In the genomic region with DNA sequence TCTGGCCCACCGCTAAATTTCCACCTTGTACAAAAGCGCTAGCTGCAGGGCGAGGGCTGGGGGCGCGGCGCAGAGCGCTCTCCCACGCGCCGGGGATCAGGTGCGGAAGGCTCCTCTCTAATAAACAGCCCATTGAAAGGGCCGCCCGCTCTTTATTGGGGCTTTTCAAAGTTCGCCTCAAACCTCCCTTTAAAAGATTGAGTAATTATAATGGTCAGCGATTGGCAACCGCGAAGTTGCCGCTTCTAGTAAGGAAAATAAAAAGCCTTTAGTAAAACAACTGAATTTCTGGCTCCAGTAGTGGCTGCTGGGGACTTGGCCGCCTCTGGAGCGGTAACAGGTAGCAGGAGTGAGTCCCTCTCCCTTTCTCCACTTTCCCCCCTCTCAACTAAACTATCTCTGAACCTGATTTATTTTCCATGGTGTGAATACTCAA, we compare ENCODE assay signal across 27 cellular contexts. TPM values are rescaled to one million over a fixed set of nuclear protein-coding genes. Genes with fewer than 3 reads are reported as not detected.
A peak's percentile ranks its signal among the peaks of the same experiment; 100 is the strongest.
DNase-seq lines count a peak whose midpoint lies in the region; ATAC-seq and TF ChIP-seq lines count a peak whose summit lies in the region.
"Had no signal": no experiment of that assay in that cellular context is flagged by ENCODE, and none has a peak within 500 bp of the region (broad histone marks: within the 10 kb centered on the region; RNA-seq: fewer than 3 reads in every experiment).

No MANE protein-coding gene starts in this region.

- no peaks in the 10 kb centered on the region for H3K79me2 ChIP-seq in neural cell (replicated peaks; ENCODE audit: insufficient read depth, low read length)

- no peak for TF ChIP-seq POLR2A in tibial nerve (IDR thresholded peaks at IDR 0.05)

- no peaks in the 10 kb centered on the region for H3F3A ChIP-seq in neural cell (ENCODE audit: insufficient read depth, low read length, poor library complexity, severe bottlenecking)

- H3K9me2 ChIP-seq in neural cell (ENCODE audit: insufficient read depth, low read length), result no peaks in the 10 kb centered on the region
- H3K9me2 ChIP-seq: SK-N-SH had no signal

- peak overlapping the region; percentile 93 for H3K27ac ChIP-seq in WERI-Rb-1
- no peak overlapping the region for H3K27ac ChIP-seq in neural cell (ENCODE audit: low read length)
- H3K27ac ChIP-seq in tibial nerve, result no peak overlapping the region
- H3K27ac ChIP-seq: A549, foreskin keratinocyte, RWPE1, tibial artery had no signal

- TF ChIP-seq CTCF in WERI-Rb-1 (IDR thresholded peaks at IDR 0.05; ENCODE audit: low read depth, low read length), result no peak
- TF ChIP-seq CTCF in neural cell (IDR thresholded peaks at IDR 0.05; ENCODE audit: poor library complexity, severe bottlenecking), result no peak
- no peak for TF ChIP-seq CTCF in tibial nerve (IDR thresholded peaks at IDR 0.05)

- H3K4me3 Mint-ChIP-seq in T-helper 17 cell, result no peak overlapping the region

- H3K27me3 ChIP-seq in WERI-Rb-1 (ENCODE audit: insufficient read depth, low read depth, severe bottlenecking) (no peaks in the 10 kb centered on the region), neural cell (ENCODE audit: insufficient read depth, low read depth, low read length) (peaks cover 100% of the 10 kb centered on the region), tibial nerve (peaks cover 0 to 72% of the 10 kb centered on the region in 2 donors)

- peaks cover 0 to 50% (median 15%) of the 10 kb centered on the region in 4 donors for H3K4me1 ChIP-seq in tibial nerve
- H3K4me1 ChIP-seq: Caco-2, foreskin keratinocyte, HAP-1 had no signal

- H2AFZ ChIP-seq in neural cell (ENCODE audit: low read depth, low read length), result no peak overlapping the region

- peaks cover 49% of the 10 kb centered on the region for H3K36me3 ChIP-seq in WERI-Rb-1
- H3K36me3 ChIP-seq in neural cell (ENCODE audit: insufficient read depth, low read length), result no peaks in the 10 kb centered on the region
- no peaks in the 10 kb centered on the region for H3K36me3 ChIP-seq in tibial nerve
- H3K36me3 ChIP-seq: HAP-1, tibial artery had no signal

- H3K9me3 ChIP-seq in WERI-Rb-1 (ENCODE audit: severe bottlenecking) (no peaks in the 10 kb centered on the region), neural cell (ENCODE audit: low read length) (peaks cover 23% of the 10 kb centered on the region), T-helper 17 cell (ENCODE audit: control insufficient read depth, low read length, poor library complexity, severe bottlenecking) (no peaks in the 10 kb centered on the region), tibial nerve (no peaks in the 10 kb centered on the region)
- H3K9me3 ChIP-seq: A549, Caco-2, SK-N-SH had no signal

- 2 to 5% methylated on average over 20 of the region's 20 CpGs for WGBS in tibial nerve, 2 donors

- H3K4me3 ChIP-seq in WERI-Rb-1 (ENCODE audit: low read depth, low read length) (peak overlapping the region; percentile 97), neural cell (ENCODE audit: low read length) (peak overlapping the region; percentile 69), tibial nerve (no peak overlapping the region)
- H3K4me3 ChIP-seq: HAP-1, lung, tibial artery had no signal

- H3K4me2 ChIP-seq in neural cell (ENCODE audit: low read length), result peak overlapping the region; percentile 58

- no peak overlapping the region for H3K27ac Mint-ChIP-seq in T-helper 17 cell
- H3K27ac Mint-ChIP-seq: activated naive CD8-positive, alpha-beta T cell treated with anti-CD3 and anti-CD28 coated beads, Interleukin-2, amount 10 ng/mL, durations not matched to agents 7 days and 5 days; activated T-helper 17 cell treated with anti-CD3 and anti-CD28 coated beads, Interleukin-2, amount 50 U/mL, for 72 hours had no signal

- peaks cover 67% of the 10 kb centered on the region for H3K27me3 Mint-ChIP-seq in T-helper 17 cell

- ATAC-seq in T-helper 17 cell, result no peak
- ATAC-seq: foreskin keratinocyte had no signal

- TF ChIP-seq EP300 in neural cell (conservative IDR thresholded peaks at IDR 0.05; ENCODE audit: poor library complexity, severe bottlenecking), result no peak
- TF ChIP-seq EP300 in tibial nerve (IDR thresholded peaks at IDR 0.05), result no peak

- peaks cover 25% of the 10 kb centered on the region for H3K4me1 Mint-ChIP-seq in T-helper 17 cell

- H4K20me1 ChIP-seq in neural cell (ENCODE audit: insufficient read depth), result no peaks in the 10 kb centered on the region

- H3K9ac ChIP-seq in neural cell (ENCODE audit: low read length), result no peak overlapping the region
- H3K9ac ChIP-seq: SK-N-SH had no signal

- no peak for TF ChIP-seq RAD21 in neural cell (conservative IDR thresholded peaks at IDR 0.05)

- peaks cover 4% of the 10 kb centered on the region for H3K36me3 Mint-ChIP-seq in T-helper 17 cell (ENCODE audit: low read depth)

- DNase-seq in NCI-H2227 (lab: John Stamatoyannopoulos, UW; ENCODE audit: unreplicated experiment), result peak; percentile 71
- DNase-seq in NCI-H2227 treated with DMSO at 0.1 percent for 48 hours (lab: John Stamatoyannopoulos, UW), result no peak
- peak; percentile 31 for DNase-seq in COLO668 (lab: John Stamatoyannopoulos, UW; ENCODE audit: unreplicated experiment)
- peak; percentile 37 for DNase-seq in WERI-Rb-1
- DNase-seq in T-helper 17 cell, result no peak
- DNase-seq in tibial nerve (ENCODE audit: low spot score in 2 of 2), result no peak
- no peak for DNase-seq in COLO829 (ENCODE audit: low spot score)
- DNase-seq: activated CD4-positive, alpha-beta T cell treated with anti-CD3 and anti-CD28 coated beads for 1 hour; Caco-2; foreskin keratinocyte; NCI-H2107; NCI-H524 treated with DMSO at 0.1 percent for 48 hours; nucleus accumbens; SK-N-SH; small intestine; tibial artery had no signal

TF ChIP-seq in neural cell, 6 proteins besides CTCF, POLR2A, EP300 and RAD21:
- TF ChIP-seq, protein P1, sequence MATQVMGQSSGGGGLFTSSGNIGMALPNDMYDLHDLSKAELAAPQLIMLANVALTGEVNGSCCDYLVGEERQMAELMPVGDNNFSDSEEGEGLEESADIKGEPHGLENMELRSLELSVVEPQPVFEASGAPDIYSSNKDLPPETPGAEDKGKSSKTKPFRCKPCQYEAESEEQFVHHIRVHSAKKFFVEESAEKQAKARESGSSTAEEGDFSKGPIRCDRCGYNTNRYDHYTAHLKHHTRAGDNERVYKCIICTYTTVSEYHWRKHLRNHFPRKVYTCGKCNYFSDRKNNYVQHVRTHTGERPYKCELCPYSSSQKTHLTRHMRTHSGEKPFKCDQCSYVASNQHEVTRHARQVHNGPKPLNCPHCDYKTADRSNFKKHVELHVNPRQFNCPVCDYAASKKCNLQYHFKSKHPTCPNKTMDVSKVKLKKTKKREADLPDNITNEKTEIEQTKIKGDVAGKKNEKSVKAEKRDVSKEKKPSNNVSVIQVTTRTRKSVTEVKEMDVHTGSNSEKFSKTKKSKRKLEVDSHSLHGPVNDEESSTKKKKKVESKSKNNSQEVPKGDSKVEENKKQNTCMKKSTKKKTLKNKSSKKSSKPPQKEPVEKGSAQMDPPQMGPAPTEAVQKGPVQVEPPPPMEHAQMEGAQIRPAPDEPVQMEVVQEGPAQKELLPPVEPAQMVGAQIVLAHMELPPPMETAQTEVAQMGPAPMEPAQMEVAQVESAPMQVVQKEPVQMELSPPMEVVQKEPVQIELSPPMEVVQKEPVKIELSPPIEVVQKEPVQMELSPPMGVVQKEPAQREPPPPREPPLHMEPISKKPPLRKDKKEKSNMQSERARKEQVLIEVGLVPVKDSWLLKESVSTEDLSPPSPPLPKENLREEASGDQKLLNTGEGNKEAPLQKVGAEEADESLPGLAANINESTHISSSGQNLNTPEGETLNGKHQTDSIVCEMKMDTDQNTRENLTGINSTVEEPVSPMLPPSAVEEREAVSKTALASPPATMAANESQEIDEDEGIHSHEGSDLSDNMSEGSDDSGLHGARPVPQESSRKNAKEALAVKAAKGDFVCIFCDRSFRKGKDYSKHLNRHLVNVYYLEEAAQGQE (IDR thresholded peaks at IDR 0.05; ENCODE audit: borderline replicate concordance), result no peak
- peak; percentile 37 for TF ChIP-seq EZH2 (IDR thresholded peaks at IDR 0.05; ENCODE audit: borderline replicate concordance, insufficient read depth, low read length, poor library complexity, severe bottlenecking)
- peak; percentile 8 for TF ChIP-seq POLR2AphosphoS5 (IDR thresholded peaks at IDR 0.05)
- no peak for TF ChIP-seq SMC3 (conservative IDR thresholded peaks at IDR 0.05; ENCODE audit: poor library complexity)
- no peak for TF ChIP-seq MXI1 (conservative IDR thresholded peaks at IDR 0.05; ENCODE audit: poor library complexity, severe bottlenecking)
TF ChIP-seq in neural cell: peak in this region for 2.

RNA-seq across cellular contexts. Expression of a gene that starts 0.8 kb away (rescaled TPM):
- polyA plus RNA-seq in neural cell, result not detected in 2 replicates
- polyA minus RNA-seq in neural cell, result 0.23 TPM in 1 of 2 replicates, not detected in the other
- total RNA-seq in T-helper 17 cell (not detected), tibial nerve (not detected)
- total RNA-seq: activated naive CD8-positive, alpha-beta T cell treated with anti-CD3 and anti-CD28 coated beads, Interleukin-2, amount 10 ng/mL, durations not matched to agents 7 days and 5 days; activated T-helper 17 cell treated with anti-CD3 and anti-CD28 coated beads, Interleukin-2, amount 50 U/mL, for 72 hours; Caco-2; foreskin keratinocyte; kidney epithelial cell; M059J had no signal
- polyA plus RNA-seq: A549, BJ, esophagus, foreskin keratinocyte, lung had no signal

RNA-seq across cellular contexts. Expression of a gene that starts 22.7 kb away (rescaled TPM):
- not detected in 2 replicates for polyA plus RNA-seq in neural cell
- polyA minus RNA-seq in neural cell, result 0.49 TPM in 1 of 2 replicates, not detected in the other
- not detected for total RNA-seq in T-helper 17 cell
- not detected for total RNA-seq in tibial nerve
- total RNA-seq: activated naive CD8-positive, alpha-beta T cell treated with anti-CD3 and anti-CD28 coated beads, Interleukin-2, amount 10 ng/mL, durations not matched to agents 7 days and 5 days; activated T-helper 17 cell treated with anti-CD3 and anti-CD28 coated beads, Interleukin-2, amount 50 U/mL, for 72 hours; Caco-2; foreskin keratinocyte had no signal

Comparison
In these comparisons a context has a peak if more than half of its experiments do, and no peak if none do; other contexts are left out.
1. DNase-seq: peak in NCI-H2227 (single experiment), COLO668 (single experiment) and WERI-Rb-1 (single experiment); none in NCI-H2227 treated with DMSO at 0.1 percent for 48 hours (single experiment), T-helper 17 cell (0 of 3), tibial nerve (0 of 2) and COLO829 (single experiment).
2. H3K4me3 ChIP-seq: peak in WERI-Rb-1 (single experiment) and neural cell (single experiment); none in tibial nerve (0 of 4).